18 cellular contexts compared by ENCODE assay signal in genomic region chrX:252421-253291, GRCh38. TPM values are rescaled to one million over a fixed set of nuclear protein-coding genes. Genes with fewer than 3 reads are reported as not detected.
DNase-seq lines count a peak whose midpoint lies in the region; ATAC-seq and TF ChIP-seq lines count a peak whose summit lies in the region.
"Had no signal": no experiment of that assay in that cellular context is flagged by ENCODE, and none has a peak within 500 bp of the region (broad histone marks: within the 10 kb centered on the region; RNA-seq: fewer than 3 reads in every experiment).

No MANE protein-coding gene starts in this region.

- H3K27me3 ChIP-seq in endodermal cell (ENCODE audit: control insufficient read depth, insufficient read depth, low read length, poor library complexity, severe bottlenecking) (no peaks in the 10 kb centered on the region), brain microvascular endothelial cell (replicated peaks) (no peaks in the 10 kb centered on the region)

- H3K9me3 Mint-ChIP-seq in T-cell (peaks cover 0 to 11% (median 0%) of the 10 kb centered on the region in 3 donors), endodermal cell (peaks cover 16% of the 10 kb centered on the region), osteocyte (ENCODE audit: unreplicated experiment) (no peaks in the 10 kb centered on the region)
- H3K9me3 Mint-ChIP-seq: activated T-cell treated with anti-CD3 and anti-CD28 coated beads, Interleukin-2, amount 50 U/mL, for 4 hours had no signal

- H3K36me3 ChIP-seq in endodermal cell (ENCODE audit: control insufficient read depth, insufficient read depth, low read length) (no peaks in the 10 kb centered on the region), brain microvascular endothelial cell (replicated peaks) (no peaks in the 10 kb centered on the region)

- H3K27me3 Mint-ChIP-seq in T-cell (no peaks in the 10 kb centered on the region), endodermal cell (ENCODE audit: insufficient read depth) (no peaks in the 10 kb centered on the region), osteocyte (ENCODE audit: unreplicated experiment) (no peaks in the 10 kb centered on the region)

- H3K4me3 Mint-ChIP-seq in T-cell: peak overlapping the region in 1 of 3 donors; percentile 31
- no peak overlapping the region for H3K4me3 Mint-ChIP-seq in endodermal cell
- H3K4me3 Mint-ChIP-seq in osteocyte (ENCODE audit: unreplicated experiment): no peak overlapping the region
- H3K4me3 Mint-ChIP-seq: activated T-cell treated with anti-CD3 and anti-CD28 coated beads, Interleukin-2, amount 50 U/mL, for 4 hours had no signal

- in situ Hi-C loops in brain microvascular endothelial cell (cut with HindIII; ENCODE audit: low pct_ligation_motif_present, low sequenced_read_pairs): no loop called here

- H3K27ac ChIP-seq in endodermal cell (ENCODE audit: low read depth, low read length): no peak overlapping the region
- no peak overlapping the region for H3K27ac ChIP-seq in brain microvascular endothelial cell
- H3K27ac ChIP-seq: KMS-11 had no signal

- 92 to 93% methylated on average over 10 of the region's 10 CpGs for WGBS in endodermal cell (ENCODE audit: insufficient coverage in 1 of 2, insufficient read length in 1 of 2), 2 experiments

- DNase-seq in D341Med (ENCODE audit: low spot score): peak; percentile 12
- DNase-seq in T-cell: no peak
- peak; percentile 27 for DNase-seq in endodermal cell
- DNase-seq in osteocyte (ENCODE audit: extremely low spot score, unreplicated experiment): peak; percentile 66
- no peak for DNase-seq in stimulated activated naive CD4-positive, alpha-beta T cell (lab: John Stamatoyannopoulos, UW)
- no peak for DNase-seq in brain microvascular endothelial cell
- DNase-seq: activated T-cell treated with anti-CD3 and anti-CD28 coated beads, Interleukin-2, amount 50 U/mL, for 4 hours; AML-193; amniotic stem cell; caudate nucleus; effector CD8-positive, alpha-beta T cell; NCI-H2029 treated with DMSO at 0.1 percent for 48 hours; NCI-H446; SIG-M5; stimulated activated CD4-positive, alpha-beta T cell treated with anti-CD3 and anti-CD28 coated beads, Interleukin-2, amount 100 ng/mL, for 48 hours had no signal

- peak overlapping the region; percentile 8 for H3K4me3 ChIP-seq in endodermal cell (ENCODE audit: low read length)
- H3K4me3 ChIP-seq in brain microvascular endothelial cell (ENCODE audit: low read depth, low read length): no peak overlapping the region

- POLR2A ChIA-PET in T-cell (lab: Charles Lee): no interaction called here

- peaks cover 14% of the 10 kb centered on the region for H3K9me3 ChIP-seq in endodermal cell (ENCODE audit: control insufficient read depth, low read length)

- TF ChIP-seq CTCF in endodermal cell (conservative IDR thresholded peaks at IDR 0.05) (no peak), osteocyte (IDR thresholded peaks at IDR 0.05) (no peak), brain microvascular endothelial cell (IDR thresholded peaks at IDR 0.05; ENCODE audit: low read depth, low read length, missing control alignments) (no peak)

- CTCF ChIA-PET in T-cell (lab: Charles Lee): no interaction called here

- H3K9ac ChIP-seq in endodermal cell (ENCODE audit: extremely low read depth, low read length, poor library complexity, severe bottlenecking): no peak overlapping the region
- H3K9ac ChIP-seq: KMS-11 had no signal

- no peaks in the 10 kb centered on the region for H3K4me1 ChIP-seq in endodermal cell (ENCODE audit: control insufficient read depth, insufficient read depth, low read length)

- ATAC-seq in T-cell (replicated peaks in 1 of 4) (no peak), GM21526 (IDR thresholded peaks at IDR 0.05; ENCODE audit: low FRiP score, unreplicated experiment) (no peak)
- ATAC-seq: activated T-cell treated with anti-CD3 and anti-CD28 coated beads, Interleukin-2, amount 50 U/mL, for 4 hours; HCT116 had no signal

- H3K27ac Mint-ChIP-seq in T-cell (peak overlapping the region; percentile 3 to 94), endodermal cell (no peak overlapping the region), osteocyte (ENCODE audit: unreplicated experiment) (no peak overlapping the region)

- H3K4me1 Mint-ChIP-seq in T-cell: peaks cover 22 to 24% (median 24%) of the 10 kb centered on the region in 3 donors
- H3K4me1 Mint-ChIP-seq in endodermal cell: peaks cover 15% of the 10 kb centered on the region
- no peaks in the 10 kb centered on the region for H3K4me1 Mint-ChIP-seq in osteocyte (ENCODE audit: unreplicated experiment)

- H3K36me3 Mint-ChIP-seq in T-cell: no peaks in the 10 kb centered on the region
- H3K36me3 Mint-ChIP-seq in endodermal cell (ENCODE audit: low read depth): no peaks in the 10 kb centered on the region
- no peaks in the 10 kb centered on the region for H3K36me3 Mint-ChIP-seq in osteocyte (ENCODE audit: unreplicated experiment)

RNA-seq across cellular contexts. Expression of gene PLCXD1, which starts 28.5 kb away (rescaled TPM):
- total RNA-seq in T-cell (10 to 100 TPM; 18.6 to 27.4 (median 22.4) TPM), endodermal cell (10 to 100 TPM; 70.3 to 96.9 TPM), osteocyte (10.9 and 12.1 TPM in 2 replicates)
- polyA plus RNA-seq in endodermal cell (2013, experiment 1 of 2): 63.9 TPM
- 64.7 TPM for polyA plus RNA-seq in endodermal cell (2013, experiment 2 of 2)

Comparison
In these comparisons a context has a peak if more than half of its experiments do, and no peak if none do; other contexts are left out.
1. DNase-seq: peak in D341Med (single experiment), endodermal cell (single experiment) and osteocyte (single experiment); none in T-cell (0 of 34), stimulated activated naive CD4-positive, alpha-beta T cell (0 of 6) and brain microvascular endothelial cell (single experiment).
2. H3K27ac Mint-ChIP-seq: peak in T-cell (2 of 2); none in endodermal cell (single experiment) and osteocyte (single experiment).